Comparison of ENCODE assay signal across 26 cellular contexts in the genomic region with DNA sequence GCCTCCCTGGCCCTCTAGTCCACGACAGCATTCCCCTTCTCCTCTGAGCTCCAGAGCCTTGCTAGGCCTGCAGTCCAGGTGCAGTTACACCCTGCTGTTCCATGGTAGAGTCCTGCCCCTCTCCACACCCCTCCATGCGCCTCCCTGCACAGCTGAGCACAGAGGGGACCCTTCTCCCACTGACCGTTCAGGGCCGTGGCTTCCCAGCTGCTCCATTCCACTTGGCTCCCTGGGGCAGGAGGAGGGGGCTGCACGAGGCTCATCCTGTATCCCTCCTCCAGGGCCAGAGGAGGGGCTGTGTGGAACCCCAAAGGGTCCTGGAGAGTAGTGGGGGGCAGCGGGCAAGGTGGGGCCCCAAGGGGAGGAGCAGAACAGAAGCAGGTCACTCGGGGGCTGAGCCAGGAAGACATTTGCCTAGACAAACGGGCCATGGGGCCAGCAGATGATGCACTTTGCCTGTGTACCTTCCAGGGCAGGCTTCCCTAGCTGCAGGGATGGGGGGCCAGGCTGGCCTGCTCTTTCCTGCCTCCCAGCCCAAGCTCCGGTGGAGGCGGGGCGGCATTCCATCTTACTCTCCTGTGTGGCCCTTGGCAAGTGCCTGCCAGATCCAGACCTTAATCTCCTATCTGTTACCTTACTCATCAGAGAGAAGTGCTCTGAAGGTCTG. TPM values are rescaled to one million over a fixed set of nuclear protein-coding genes. Genes with fewer than 3 reads are reported as not detected.
DNase-seq lines count a peak whose midpoint lies in the region; ATAC-seq and TF ChIP-seq lines count a peak whose summit lies in the region.
"Had no signal": no experiment of that assay in that cellular context is flagged by ENCODE, and none has a peak within 500 bp of the region (broad histone marks: within the 10 kb centered on the region; RNA-seq: fewer than 3 reads in every experiment).

No MANE protein-coding gene starts in this region.

- intact Hi-C loops in Right ventricle myocardium inferior (cut with DNase I) (no loop called here), left cardiac atrium (cut with DNase I) (no loop called here)

- no peaks in the 10 kb centered on the region for H3K9me3 Mint-ChIP-seq in type B pancreatic cell
- H3K9me3 Mint-ChIP-seq: activated T-cell treated with anti-CD3 and anti-CD28 coated beads, Interleukin-2, amount 50 U/mL, for 4 hours; immature natural killer cell; stimulated activated naive CD8-positive, alpha-beta T cell treated with anti-CD3 and anti-CD28 coated beads, Interleukin-15, Interleukin-2, amounts not matched to agents 100 ng/mL and 50 ng/mL, for 24 hours had no signal

- no peak for TF ChIP-seq CTCF in type B pancreatic cell (conservative IDR thresholded peaks at IDR 0.05)

- DNase-seq in Right ventricle myocardium inferior (ENCODE audit: missing footprints) (peak; percentile 42), left cardiac atrium (no peak), HuH-7.5 (ENCODE audit: low spot score) (peak; percentile 9), mesenteric fat pad (ENCODE audit: low spot score) (peak; percentile 85), type B pancreatic cell (ENCODE audit: extremely low spot score, unreplicated experiment) (peak; percentile 63), activated T-cell treated with anti-CD3 and anti-CD28 coated beads for 4 hours (no peak), NCI-H146 (lab: John Stamatoyannopoulos, UW) (no peak), NCI-H146 treated with DMSO at 0.1 percent for 48 hours (lab: John Stamatoyannopoulos, UW; ENCODE audit: unreplicated experiment) (no peak)
- DNase-seq: activated CD4-positive, alpha-beta T cell treated with anti-CD3 and anti-CD28 coated beads, Interleukin-2, amount 50 U/mL, for 48 hours; activated naive CD4-positive, alpha-beta T cell treated with anti-CD3 and anti-CD28 coated beads, Interleukin-2, amount 50 U/mL, for 16 hours; activated T-cell treated with anti-CD3 and anti-CD28 coated beads, Interleukin-2, amount 50 U/mL, for 4 hours; C1 segment of cervical spinal cord; central memory CD4-positive, alpha-beta T cell; immature natural killer cell; lower lobe of right lung; MM.1S; NCI-H1436 treated with DMSO at 0.1 percent for 48 hours; NCI-H69; stimulated activated CD4-positive, alpha-beta T cell treated with anti-CD3 and anti-CD28 coated beads, Interleukin-4, amount 100 ng/mL, for 1 hour; trophoblast cell had no signal

- ATAC-seq in Right ventricle myocardium inferior: no peak
- ATAC-seq in left cardiac atrium: no peak
- ATAC-seq: activated T-cell treated with anti-CD3 and anti-CD28 coated beads, Interleukin-2, amount 50 U/mL, for 4 hours; K562; lower lobe of right lung had no signal

- no peak overlapping the region for H3K27ac Mint-ChIP-seq in type B pancreatic cell
- H3K27ac Mint-ChIP-seq: immature natural killer cell; stimulated activated naive CD8-positive, alpha-beta T cell treated with anti-CD3 and anti-CD28 coated beads, Interleukin-15, Interleukin-2, amounts not matched to agents 100 ng/mL and 50 ng/mL, for 24 hours had no signal

- peaks cover 8% of the 10 kb centered on the region for H3K27me3 Mint-ChIP-seq in type B pancreatic cell

- H3K4me3 Mint-ChIP-seq in type B pancreatic cell: no peak overlapping the region
- H3K4me3 Mint-ChIP-seq: activated T-cell treated with anti-CD3 and anti-CD28 coated beads, Interleukin-2, amount 50 U/mL, for 4 hours; immature natural killer cell; stimulated activated naive CD8-positive, alpha-beta T cell treated with anti-CD3 and anti-CD28 coated beads, Interleukin-15, Interleukin-2, amounts not matched to agents 100 ng/mL and 50 ng/mL, for 24 hours had no signal

- H3K36me3 Mint-ChIP-seq in type B pancreatic cell: no peaks in the 10 kb centered on the region
- H3K36me3 Mint-ChIP-seq: immature natural killer cell had no signal

- no peaks in the 10 kb centered on the region for H3K4me1 Mint-ChIP-seq in type B pancreatic cell (ENCODE audit: unreplicated experiment)
- H3K4me1 Mint-ChIP-seq: immature natural killer cell had no signal

RNA-seq across cellular contexts. Expression of a gene that starts 20.7 kb away (rescaled TPM):
- not detected for total RNA-seq in Right ventricle myocardium inferior
- not detected for total RNA-seq in left cardiac atrium
- not detected for total RNA-seq in mesenteric fat pad
- not detected in 2 replicates for total RNA-seq in type B pancreatic cell (ENCODE audit: low replicate concordance)
- total RNA-seq: activated T-cell treated with anti-CD3 and anti-CD28 coated beads, Interleukin-2, amount 50 U/mL, for 4 hours; ascending aorta; dermis microvascular lymphatic vessel endothelial cell; endothelial cell of umbilical vein; K562; lower lobe of right lung; RPMI7951 had no signal

RNA-seq across cellular contexts. Expression of a gene that starts 35.8 kb away (rescaled TPM):
- 15.0 TPM for total RNA-seq in Right ventricle myocardium inferior
- 10 to 100 TPM in 1 of 2 donors, 1 to 10 TPM in 1; 9.0 to 14.2 TPM for total RNA-seq in left cardiac atrium
- 31.7 TPM for total RNA-seq in mesenteric fat pad
- total RNA-seq in type B pancreatic cell (ENCODE audit: low replicate concordance): 44.5 and 70.3 TPM in 2 replicates

RNA-seq across cellular contexts. Expression of a gene that starts 45.2 kb away (rescaled TPM):
- total RNA-seq in Right ventricle myocardium inferior: not detected
- total RNA-seq in left cardiac atrium: not detected
- not detected for total RNA-seq in mesenteric fat pad
- 0.19 TPM in 1 of 2 replicates, not detected in the other for total RNA-seq in type B pancreatic cell (ENCODE audit: low replicate concordance)
- total RNA-seq: activated T-cell treated with anti-CD3 and anti-CD28 coated beads, Interleukin-2, amount 50 U/mL, for 4 hours; ascending aorta; dermis microvascular lymphatic vessel endothelial cell; endothelial cell of umbilical vein; K562; lower lobe of right lung; RPMI7951 had no signal

Comparison
In these comparisons a context has a peak if more than half of its experiments do, and no peak if none do; other contexts are left out.
1. DNase-seq: peak in Right ventricle myocardium inferior (single experiment), HuH-7.5 (single experiment), mesenteric fat pad (single experiment) and type B pancreatic cell (single experiment); none in left cardiac atrium (single experiment), activated T-cell treated with anti-CD3 and anti-CD28 coated beads for 4 hours (single experiment), NCI-H146 (single experiment) and NCI-H146 treated with DMSO at 0.1 percent for 48 hours (single experiment).